10 cellular contexts compared by ENCODE assay signal in the genomic region with DNA sequence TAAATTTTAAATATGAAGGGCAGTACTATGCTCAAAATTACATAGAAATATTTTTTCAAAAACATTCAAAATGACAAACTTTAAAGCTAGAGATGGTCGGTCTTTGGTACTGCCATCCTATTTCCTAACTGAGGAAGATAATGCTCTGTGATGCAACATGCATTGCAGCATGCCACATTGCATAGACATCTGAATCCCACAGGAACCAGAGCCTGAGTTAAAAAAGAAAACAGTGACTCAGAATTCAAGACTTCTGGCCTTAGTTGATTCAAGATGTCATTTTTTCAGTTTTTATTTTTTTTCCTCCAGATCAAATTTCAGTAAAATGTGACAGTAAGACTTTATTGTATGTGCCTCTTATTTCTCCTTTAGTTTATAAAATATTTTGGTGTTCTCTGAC. TPM values are rescaled to one million over a fixed set of nuclear protein-coding genes. Genes with fewer than 3 reads are reported as not detected.
A peak's percentile ranks its signal among the peaks of the same experiment; 100 is the strongest.
DNase-seq lines count a peak whose midpoint lies in the region; ATAC-seq and TF ChIP-seq lines count a peak whose summit lies in the region.
"Had no signal": no experiment of that assay in that cellular context is flagged by ENCODE, and none has a peak within 500 bp of the region (broad histone marks: within the 10 kb centered on the region; RNA-seq: fewer than 3 reads in every experiment).

No MANE protein-coding gene starts in this region.

- no peak for ATAC-seq in HG02973 (IDR thresholded peaks at IDR 0.05; ENCODE audit: unreplicated experiment)
- ATAC-seq: HCT116 had no signal

- TF ChIP-seq CTCF in AG09309 (IDR thresholded peaks at IDR 0.05; ENCODE audit: control insufficient read depth, insufficient read depth, low read depth, low read length, missing control alignments), result no peak

- H3K4me3 ChIP-seq in AG09309 (ENCODE audit: control insufficient read depth, low read depth, low read length), result no peak overlapping the region

- DNase-seq in AG09309 (ENCODE audit: low read depth) (peak; percentile 93), LHCN-M2 (ENCODE audit: low read depth) (peak; percentile 93), amniotic stem cell (lab: John Stamatoyannopoulos, UW) (peak; percentile 83), kidney glomerular epithelial cell (lab: John Stamatoyannopoulos, UW) (peak; percentile 75), activated T-cell treated with anti-CD3 and anti-CD28 coated beads for 4 hours (no peak), UCSD-AML1 (lab: John Stamatoyannopoulos, UW; ENCODE audit: unreplicated experiment) (no peak), NCI-H2107 (lab: John Stamatoyannopoulos, UW) (no peak)
- DNase-seq: activated effector memory CD4-positive, alpha-beta T cell treated with Interleukin-2 at 50 U/mL for 16 hours had no signal

RNA-seq across cellular contexts. Expression of gene TP63, which starts 33.1 kb away (rescaled TPM):
- 0.06 and 0.34 TPM in 2 replicates for total RNA-seq in LHCN-M2 (2014; rRNA removed)
- polyA plus RNA-seq in LHCN-M2 (2012), result 0.07 TPM

Comparison
In these comparisons a context has a peak if more than half of its experiments do, and no peak if none do; other contexts are left out.
1. DNase-seq: peak in AG09309 (single experiment), LHCN-M2 (single experiment), amniotic stem cell (single experiment) and kidney glomerular epithelial cell (single experiment); none in activated T-cell treated with anti-CD3 and anti-CD28 coated beads for 4 hours (single experiment), UCSD-AML1 (single experiment) and NCI-H2107 (single experiment).